In the genomic region with DNA sequence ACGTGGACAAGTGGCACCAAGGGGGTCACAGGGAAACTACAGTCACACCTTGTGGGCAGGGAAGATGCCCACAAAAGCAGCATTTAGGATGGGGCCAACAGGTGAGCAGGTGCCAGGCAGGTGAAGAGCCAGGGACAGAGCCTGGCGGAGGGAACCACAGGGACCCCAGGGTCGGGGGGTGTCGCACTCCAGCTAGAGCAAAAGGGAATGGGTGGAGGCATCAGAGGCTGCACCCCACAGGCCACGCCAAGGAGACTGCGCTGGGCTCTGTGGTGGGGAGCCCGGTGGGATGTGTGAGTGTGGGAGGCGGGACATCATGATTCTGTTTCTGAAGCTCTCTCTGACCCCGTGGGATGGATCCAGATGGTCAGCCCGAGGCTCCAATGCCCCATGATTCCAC, we compare ENCODE assay signal across 14 cellular contexts.
DNase-seq lines count a peak whose midpoint lies in the region; ATAC-seq and TF ChIP-seq lines count a peak whose summit lies in the region.
"Had no signal": no experiment of that assay in that cellular context is flagged by ENCODE, and none has a peak within 500 bp of the region (broad histone marks: within the 10 kb centered on the region; RNA-seq: fewer than 3 reads in every experiment).

No MANE protein-coding gene starts in this region.

- H3K36me3 Mint-ChIP-seq in CD14-positive monocyte = peaks cover 80 to 96% of the 10 kb centered on the region in 2 donors

- H3K27me3 ChIP-seq in esophagus muscularis mucosa (no peaks in the 10 kb centered on the region), osteoblast (ENCODE audit: insufficient read depth, low read length) (no peaks in the 10 kb centered on the region), tibial nerve (no peaks in the 10 kb centered on the region), H7 (ENCODE audit: control insufficient read depth, insufficient read depth, low read length) (no peaks in the 10 kb centered on the region)
- H3K27me3 ChIP-seq: BLaER1 had no signal

- H3K4me2 ChIP-seq in osteoblast (ENCODE audit: insufficient read depth, low read length) = no peak overlapping the region
- H3K4me2 ChIP-seq: BLaER1 had no signal

- TF ChIP-seq CTCF in CD14-positive monocyte (IDR thresholded peaks at IDR 0.05) = no peak
- TF ChIP-seq CTCF in esophagus muscularis mucosa (IDR thresholded peaks at IDR 0.05) = no peak
- TF ChIP-seq CTCF in osteoblast (IDR thresholded peaks at IDR 0.05; ENCODE audit: extremely low read depth, low read depth, low read length) = no peak
- TF ChIP-seq CTCF in tibial nerve (IDR thresholded peaks at IDR 0.05) = no peak

- H3K4me1 Mint-ChIP-seq in CD14-positive monocyte = peaks cover 5% of the 10 kb centered on the region

- H3K4me3 Mint-ChIP-seq in CD14-positive monocyte = no peak overlapping the region
- H3K4me3 Mint-ChIP-seq: CD4-positive, CD25-positive, alpha-beta regulatory T cell had no signal

- no peak for ATAC-seq in sciatic nerve

- TF ChIP-seq POLR2A in esophagus muscularis mucosa (IDR thresholded peaks at IDR 0.05; ENCODE audit: low read depth) (no peak), tibial nerve (IDR thresholded peaks at IDR 0.05) (no peak)

- no peak overlapping the region for H2AFZ ChIP-seq in osteoblast (ENCODE audit: low read length)
- H2AFZ ChIP-seq: GM23248 had no signal

- WGBS in esophagus muscularis mucosa = 96% methylated on average over 10 of the region's 10 CpGs
- WGBS in tibial nerve, 2 donors = 78 to 79% methylated on average over 10 of the region's 10 CpGs

- no peak overlapping the region for H3K4me3 ChIP-seq in esophagus muscularis mucosa
- H3K4me3 ChIP-seq in osteoblast (ENCODE audit: insufficient read depth, low read length) = no peak overlapping the region
- no peak overlapping the region for H3K4me3 ChIP-seq in tibial nerve
- H3K4me3 ChIP-seq in H7 (ENCODE audit: insufficient read depth, low read depth, low read length) = no peak overlapping the region
- H3K4me3 ChIP-seq: BLaER1, GM23248 had no signal

- peaks cover 52 to 92% (median 86%) of the 10 kb centered on the region in 4 donors for H3K36me3 ChIP-seq in esophagus muscularis mucosa
- H3K36me3 ChIP-seq in osteoblast (ENCODE audit: insufficient read depth, low read length) = peaks cover 54% of the 10 kb centered on the region
- H3K36me3 ChIP-seq in tibial nerve = peaks cover 0 to 93% (median 15%) of the 10 kb centered on the region in 3 donors
- peaks cover 24% of the 10 kb centered on the region for H3K36me3 ChIP-seq in H7 (replicated peaks; ENCODE audit: control insufficient read depth, insufficient read depth, low read length)

- H3K9me3 ChIP-seq in esophagus muscularis mucosa (no peaks in the 10 kb centered on the region), osteoblast (ENCODE audit: low read depth, low read length) (no peaks in the 10 kb centered on the region), tibial nerve (no peaks in the 10 kb centered on the region)
- H3K9me3 ChIP-seq: BLaER1 had no signal

- H3K27ac ChIP-seq in esophagus muscularis mucosa (replicated peaks in 1 of 4) (peak overlapping the region in 3 of 4 donors; percentile 68 to 77 (median 72)), osteoblast (ENCODE audit: low read depth, low read length) (no peak overlapping the region), tibial nerve (peak overlapping the region in 3 of 4 donors; percentile 60 to 85 (median 75))
- H3K27ac ChIP-seq: BLaER1, GM23248 had no signal

- H3K4me1 ChIP-seq in esophagus muscularis mucosa = peaks cover 0 to 15% (median 9%) of the 10 kb centered on the region in 4 donors
- no peaks in the 10 kb centered on the region for H3K4me1 ChIP-seq in osteoblast (ENCODE audit: insufficient read depth, low read length)
- H3K4me1 ChIP-seq in tibial nerve = peaks cover 0 to 33% (median 0%) of the 10 kb centered on the region in 4 donors

- intact Hi-C loops in CD14-positive monocyte (cut with micrococcal nuclease) (no loop called here), esophagus muscularis mucosa (cut with DNase I) (no loop called here), sciatic nerve (cut with DNase I) (no loop called here)

- H4K20me1 ChIP-seq in osteoblast (ENCODE audit: insufficient read depth, low read length) = no peaks in the 10 kb centered on the region

- peaks cover 0 to 1% (median 0%) of the 10 kb centered on the region in 3 donors for H3K27me3 Mint-ChIP-seq in CD14-positive monocyte (ENCODE audit: low read depth in 3 of 3)
- H3K27me3 Mint-ChIP-seq: CD4-positive, CD25-positive, alpha-beta regulatory T cell had no signal

- peak overlapping the region in 2 of 7 donors; percentile 7 to 25 for H3K27ac Mint-ChIP-seq in CD14-positive monocyte
- H3K27ac Mint-ChIP-seq: CD4-positive, CD25-positive, alpha-beta regulatory T cell had no signal

- DNase-seq in CD14-positive monocyte (ENCODE audit: low spot score) = peak; percentile 41
- DNase-seq in esophagus muscularis mucosa (ENCODE audit: extremely low spot score) = no peak
- peak; percentile 41 for DNase-seq in osteoblast (ENCODE audit: insufficient read length, low spot score, missing footprints)
- no peak for DNase-seq in tibial nerve (ENCODE audit: low spot score in 2 of 2)
- no peak for DNase-seq in sciatic nerve (ENCODE audit: low spot score)
- DNase-seq in H7 = no peak
- DNase-seq in GM19238 (ENCODE audit: insufficient read length, low spot score) = no peak
- DNase-seq: 8988T; AML-193; CD4-positive, CD25-positive, alpha-beta regulatory T cell; DMS53; GF-D8; GM23248 had no signal

- peaks cover 0 to 1% (median 0%) of the 10 kb centered on the region in 7 donors for H3K9me3 Mint-ChIP-seq in CD14-positive monocyte
- H3K9me3 Mint-ChIP-seq: CD4-positive, CD25-positive, alpha-beta regulatory T cell had no signal

- no peak for TF ChIP-seq EP300 in esophagus muscularis mucosa (IDR thresholded peaks at IDR 0.05)
- TF ChIP-seq EP300 in tibial nerve (IDR thresholded peaks at IDR 0.05) = no peak

- H3K79me2 ChIP-seq in osteoblast (ENCODE audit: insufficient read depth, low read length) = no peaks in the 10 kb centered on the region

Comparison
In these comparisons a context has a peak if more than half of its experiments do, and no peak if none do; other contexts are left out.
1. DNase-seq: peak in CD14-positive monocyte (single experiment) and osteoblast (single experiment); none in esophagus muscularis mucosa (single experiment), tibial nerve (0 of 2), sciatic nerve (single experiment), H7 (single experiment) and GM19238 (single experiment).